ENCODE assay signal across 8 cellular contexts in genomic region chr1:9235560-9235959, GRCh38. TPM values are rescaled to one million over a fixed set of nuclear protein-coding genes. Genes with fewer than 3 reads are reported as not detected.
DNase-seq lines count a peak whose midpoint lies in the region; ATAC-seq and TF ChIP-seq lines count a peak whose summit lies in the region.

No MANE protein-coding gene starts in this region.

- no peaks in the 10 kb centered on the region for H3K27me3 ChIP-seq in CD8-positive, alpha-beta T cell (ENCODE audit: insufficient read depth, low read length)
- H3K27me3 ChIP-seq in PC-3 (ENCODE audit: low read length) (no peaks in the 10 kb centered on the region), ovary (no peaks in the 10 kb centered on the region)

- peaks cover 5% of the 10 kb centered on the region; the same call in 1 of the 2 replicates for H3K79me2 ChIP-seq in PC-3 (ENCODE audit: low read length)

- H3K27ac ChIP-seq in CD8-positive, alpha-beta T cell (ENCODE audit: low read depth, low read length) = peak overlapping the region; percentile 64
- H3K27ac ChIP-seq in PC-3 (ENCODE audit: low read length) (no peak overlapping the region), ovary (peak overlapping the region; percentile 95 to 96)

- intact Hi-C loops in CD8-positive, alpha-beta T cell (cut with DNase I, micrococcal nuclease) = loop anchor here (2.0 to 10.0 kb wide), 7 partner anchors 107 to 1459 kb away; partner anchors contain the start of genes UBE4B (in 2 of the 2), CLSTN1 (in 1 of the 2), CTNNBIP1 (in 1 of the 2) and GPR157 (in 1 of the 2)
- intact Hi-C loops in PC-3 (cut with micrococcal nuclease) = no loop called here
- intact Hi-C loops in ovary (cut with DNase I) = no loop called here

- peak overlapping the region; percentile 81 for H3K9ac ChIP-seq in PC-3 (ENCODE audit: low read length)

- BruUV-seq in PC-3 (replicated peaks; lab: Mats Ljungman, UMichigan) = TSS peak; percentile 48

- peak overlapping the region; percentile 93 for H3K4me2 ChIP-seq in PC-3 (ENCODE audit: low read length)

- ATAC-seq in CD8-positive, alpha-beta T cell = no peak
- no peak for ATAC-seq in PC-3
- ATAC-seq in HG03175 (IDR thresholded peaks at IDR 0.05; ENCODE audit: unreplicated experiment) = no peak
- no peak for ATAC-seq in HG03108 (IDR thresholded peaks at IDR 0.05; ENCODE audit: unreplicated experiment)
- ATAC-seq in HG02610 (IDR thresholded peaks at IDR 0.05; ENCODE audit: unreplicated experiment) = no peak

- no peaks in the 10 kb centered on the region for H3K27me3 Mint-ChIP-seq in CD8-positive, alpha-beta T cell (ENCODE audit: low read depth)

- H3K9me2 ChIP-seq in PC-3 (replicated peaks; ENCODE audit: low read length) = no peaks in the 10 kb centered on the region

- H3F3A ChIP-seq in PC-3 (ENCODE audit: low read length, unreplicated experiment) = no peaks in the 10 kb centered on the region

- no peaks in the 10 kb centered on the region for H3K9me3 ChIP-seq in CD8-positive, alpha-beta T cell (ENCODE audit: low read length)
- H3K9me3 ChIP-seq in PC-3 (ENCODE audit: low read length) = no peaks in the 10 kb centered on the region
- H3K9me3 ChIP-seq in ovary = no peaks in the 10 kb centered on the region

- no peak for TF ChIP-seq EP300 in ovary (IDR thresholded peaks at IDR 0.05)

- no peak for TF ChIP-seq POLR2A in ovary (IDR thresholded peaks at IDR 0.05)

- H3K9me3 Mint-ChIP-seq in CD8-positive, alpha-beta T cell = no peaks in the 10 kb centered on the region

- H2AFZ ChIP-seq in PC-3 (ENCODE audit: low read length) = no peak overlapping the region

- no peaks in the 10 kb centered on the region for H3K36me3 ChIP-seq in CD8-positive, alpha-beta T cell (ENCODE audit: insufficient read depth, low read length)
- H3K36me3 ChIP-seq in PC-3 (ENCODE audit: low read depth, low read length) = no peaks in the 10 kb centered on the region
- no peaks in the 10 kb centered on the region for H3K36me3 ChIP-seq in ovary

- H3K4me3 Mint-ChIP-seq in CD8-positive, alpha-beta T cell = peak overlapping the region; percentile 88

- 70 to 72% (median 72%) methylated on average over 10 of the region's 10 CpGs for WGBS in ovary, 3 donors

- CTCF ChIA-PET in CD8-positive, alpha-beta T cell (lab: Charles Lee) = interaction anchor here (0.9 to 1.1 kb wide), 2 partner anchors 55 to 220 kb away, joined by 3 read pairs; no protein-coding TSS in a partner anchor
- CTCF ChIA-PET in PC-3 (lab: Charles Lee) = interaction anchor here (0.6 kb wide), 1 partner anchor 508 kb away, joined by 3 read pairs; no protein-coding TSS in a partner anchor

- peak overlapping the region; percentile 71 for H3K4me3 ChIP-seq in CD8-positive, alpha-beta T cell (ENCODE audit: low read depth, low read length)
- peak overlapping the region; percentile 88 for H3K4me3 ChIP-seq in PC-3 (ENCODE audit: low read length)
- H3K4me3 ChIP-seq in epithelial cell of proximal tubule (ENCODE audit: low read depth, low read length) = peak overlapping the region; percentile 60
- peak overlapping the region; percentile 73 for H3K4me3 ChIP-seq in ovary

- peaks cover 49% of the 10 kb centered on the region for H3K4me1 Mint-ChIP-seq in CD8-positive, alpha-beta T cell (ENCODE audit: low read depth)

- H3K4me1 ChIP-seq in CD8-positive, alpha-beta T cell (ENCODE audit: insufficient read depth, low read length) = peaks cover 37% of the 10 kb centered on the region
- H3K4me1 ChIP-seq in PC-3 (ENCODE audit: insufficient read depth, low read length) = peaks cover 3% of the 10 kb centered on the region; the same call in 1 of the 2 replicates
- peaks cover 27% of the 10 kb centered on the region for H3K4me1 ChIP-seq in ovary (ENCODE audit: insufficient read depth)

- peaks cover 4% of the 10 kb centered on the region for H3K36me3 Mint-ChIP-seq in CD8-positive, alpha-beta T cell

- DNase-seq in CD8-positive, alpha-beta T cell = no peak
- no peak for DNase-seq in PC-3
- no peak for DNase-seq in epithelial cell of proximal tubule (ENCODE audit: low read depth)
- peak in 2 of 5 donors; percentile 40 for DNase-seq in ovary
- DNase-seq in NAMALWA (ENCODE audit: low spot score) = no peak

- no peaks in the 10 kb centered on the region for H4K20me1 ChIP-seq in PC-3 (ENCODE audit: low read length)

- TF ChIP-seq CTCF in CD8-positive, alpha-beta T cell (IDR thresholded peaks at IDR 0.05) = no peak
- TF ChIP-seq CTCF in PC-3 (conservative IDR thresholded peaks at IDR 0.05; ENCODE audit: low read depth, low read length) (no peak), epithelial cell of proximal tubule (conservative IDR thresholded peaks at IDR 0.05; ENCODE audit: low read depth, low read length) (no peak), ovary (IDR thresholded peaks at IDR 0.05) (no peak)

- H3K27ac Mint-ChIP-seq in CD8-positive, alpha-beta T cell = peak overlapping the region; percentile 92

- POLR2A ChIA-PET in CD8-positive, alpha-beta T cell (lab: Charles Lee) = interaction anchor here (0.6 to 0.7 kb wide), 2 partner anchors 8 to 251 kb away, joined by 3 read pairs; no protein-coding TSS in a partner anchor
- POLR2A ChIA-PET in PC-3 (lab: Charles Lee; ENCODE audit: unreplicated experiment) = interaction anchor here (0.6 kb wide), 1 partner anchor 55 kb away, joined by 3 read pairs; no protein-coding TSS in a partner anchor

RNA-seq across cellular contexts. Expression of gene H6PD, which starts 1.0 kb away (rescaled TPM):
- 10 to 100 TPM; 11.1 to 11.2 TPM for total RNA-seq in CD8-positive, alpha-beta T cell
- total RNA-seq in PC-3 (2014; rRNA removed) (6.8 and 8.9 TPM in 2 replicates), epithelial cell of proximal tubule (7.5 and 10.7 TPM in 2 replicates), ovary (100 to 1,000 TPM in 3 of 7 donors, 10 to 100 TPM in 4; 63.8 to 148 (median 91.3) TPM)
- polyA plus RNA-seq in ovary = 10 to 100 TPM; 47.0 to 70.4 TPM

RNA-seq across cellular contexts. Expression of gene SPSB1, which starts 57.1 kb away (rescaled TPM):
- total RNA-seq in CD8-positive, alpha-beta T cell = 1 to 10 TPM; 1.6 to 2.2 TPM
- total RNA-seq in PC-3 (2014; rRNA removed) (18.1 and 32.9 TPM in 2 replicates), epithelial cell of proximal tubule (20.0 and 20.8 TPM in 2 replicates), ovary (10 to 100 TPM; 20.6 to 69.6 (median 34.4) TPM)
- 10 to 100 TPM; 20.4 to 35.2 TPM for polyA plus RNA-seq in ovary

Comparison
In these comparisons a context has a peak if more than half of its experiments do, and no peak if none do; other contexts are left out.
1. intact Hi-C loops: an anchor here in CD8-positive, alpha-beta T cell (2.0 to 10.0 kb wide); none called in PC-3 and ovary.